25 cellular contexts compared by ENCODE assay signal in the genomic region with DNA sequence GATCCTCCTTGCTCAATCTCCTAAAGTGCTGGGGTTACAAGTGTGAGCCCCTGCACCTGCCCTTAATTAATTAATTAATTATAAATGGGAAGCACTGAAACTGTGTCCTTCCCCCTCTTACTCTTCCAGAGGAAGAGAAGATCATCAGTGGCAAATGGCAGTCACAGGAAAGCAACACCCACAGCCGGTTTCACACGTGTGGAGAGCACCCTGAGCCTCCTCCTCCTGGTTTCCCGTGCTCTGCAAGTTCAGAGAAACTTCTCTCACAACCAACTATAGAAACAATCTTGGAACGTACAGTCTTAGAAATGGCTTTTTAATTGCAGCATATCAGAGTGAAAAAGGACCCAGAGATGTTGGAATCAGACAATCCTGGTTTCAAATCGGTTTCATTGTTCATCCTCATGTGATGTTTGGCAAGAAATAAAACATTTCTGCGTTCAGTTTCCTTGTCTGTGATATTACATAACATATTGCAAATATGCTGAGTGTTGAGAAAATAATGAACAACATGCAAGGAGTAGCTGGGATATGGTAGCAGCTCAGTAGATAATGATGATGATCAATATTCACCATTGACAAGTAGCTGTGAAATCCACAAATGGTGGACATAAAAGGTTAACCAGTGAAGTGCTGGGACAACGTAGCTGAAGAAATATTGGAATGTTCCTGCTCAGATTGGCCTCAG.
"Had no signal": no experiment of that assay in that cellular context is flagged by ENCODE, and none has a peak within 500 bp of the region (broad histone marks: within the 10 kb centered on the region; RNA-seq: fewer than 3 reads in every experiment).

No MANE protein-coding gene starts in this region.

- H3K27ac Mint-ChIP-seq: memory B cell; mesothelial cell of epicardium; nephron progenitor cell; progenitor cell of endocrine pancreas; stimulated activated naive CD8-positive, alpha-beta T cell treated with anti-CD3 and anti-CD28 coated beads, Interleukin-15, amount 100 ng/mL, for 72 hours had no signal

- H3K4me3 ChIP-seq: dorsolateral prefrontal cortex, gastrocnemius medialis, heart left ventricle, hepatocyte, lung, mucosa of descending colon, smooth muscle cell, thyroid gland had no signal

- H2AFZ ChIP-seq: hepatocyte, parathyroid adenoma had no signal

- H3K4me1 Mint-ChIP-seq: memory B cell; naive B cell; stimulated activated naive CD8-positive, alpha-beta T cell treated with anti-CD3 and anti-CD28 coated beads, Interleukin-15, amount 100 ng/mL, for 72 hours had no signal

- DNase-seq: dorsolateral prefrontal cortex; effector CD4-positive, alpha-beta T cell; foreskin fibroblast; gastrocnemius medialis; heart left ventricle; kidney; mucosa of descending colon; naive B cell; nephron progenitor cell; stimulated activated CD4-positive, alpha-beta T cell treated with anti-CD3 and anti-CD28 coated beads, Interleukin-12 subunit alpha, Interleukin-12 subunit beta, amount 100 ng/mL, for 4 hours; stimulated activated CD4-positive, alpha-beta T cell treated with anti-CD3 and anti-CD28 coated beads, Interleukin-1b, Interleukin-23, amount 100 ng/mL, for 48 hours; stimulated activated CD4-positive, alpha-beta T cell treated with anti-CD3 and anti-CD28 coated beads, Interleukin-4, amount 100 ng/mL, for 1 hour; stimulated activated CD8-positive, alpha-beta memory T cell treated with anti-CD3 and anti-CD28 coated beads, Interleukin-4, amount 100 ng/mL, for 48 hours; stimulated activated naive CD4-positive, alpha-beta T cell; stimulated activated naive CD8-positive, alpha-beta T cell treated with anti-CD3 and anti-CD28 coated beads, Interleukin-15, amount 100 ng/mL, for 72 hours; thyroid gland had no signal

- H3K36me3 Mint-ChIP-seq: naive B cell had no signal

- H3K27ac ChIP-seq: gastrocnemius medialis, heart left ventricle, hepatocyte, parathyroid adenoma, thyroid gland had no signal

- H3K4me3 Mint-ChIP-seq: memory B cell; mesothelial cell of epicardium; naive B cell; nephron progenitor cell; stimulated activated naive CD8-positive, alpha-beta T cell treated with anti-CD3 and anti-CD28 coated beads, Interleukin-15, amount 100 ng/mL, for 72 hours had no signal

- H3K4me2 ChIP-seq: hepatocyte, smooth muscle cell had no signal

- H3K4me1 ChIP-seq: gastrocnemius medialis, parathyroid adenoma, thyroid gland had no signal

- H3K27me3 Mint-ChIP-seq: naive B cell; progenitor cell of endocrine pancreas; stimulated activated naive CD8-positive, alpha-beta T cell treated with anti-CD3 and anti-CD28 coated beads, Interleukin-15, amount 100 ng/mL, for 72 hours had no signal

- H3K27me3 ChIP-seq: dorsolateral prefrontal cortex, gastrocnemius medialis, heart left ventricle, hepatocyte, thyroid gland had no signal

- H3K36me3 ChIP-seq: gastrocnemius medialis, heart left ventricle, thyroid gland had no signal

- H3K9me3 ChIP-seq: gastrocnemius medialis, mucosa of descending colon, thyroid gland had no signal

- H3K9ac ChIP-seq: parathyroid adenoma had no signal

- ATAC-seq: gastrocnemius medialis; heart left ventricle; left lobe of liver; mucosa of descending colon; sciatic nerve; stimulated activated naive CD8-positive, alpha-beta T cell treated with anti-CD3 and anti-CD28 coated beads, Interleukin-15, amount 100 ng/mL, for 72 hours had no signal

- H3K79me2 ChIP-seq: hepatocyte, parathyroid adenoma had no signal
